In genomic region chr6:158536891-158537798, GRCh38 we compare ENCODE assay signal across 8 cellular contexts. TPM values are rescaled to one million over a fixed set of nuclear protein-coding genes. Genes with fewer than 3 reads are reported as not detected.
DNase-seq lines count a peak whose midpoint lies in the region; ATAC-seq and TF ChIP-seq lines count a peak whose summit lies in the region.

No MANE protein-coding gene starts in this region.

- CTCF ChIA-PET in mammary epithelial cell (lab: Charles Lee; ENCODE audit: low non-redundant PET), result no interaction called here

- H3K36me3 ChIP-seq in OCI-LY1 (ENCODE audit: insufficient read depth, low read length), result no peaks in the 10 kb centered on the region
- no peaks in the 10 kb centered on the region for H3K36me3 ChIP-seq in mammary epithelial cell (ENCODE audit: insufficient read depth, low read length)
- H3K36me3 ChIP-seq in left lung, result no peaks in the 10 kb centered on the region
- no peaks in the 10 kb centered on the region for H3K36me3 ChIP-seq in suprapubic skin

- dilution Hi-C loops in mammary epithelial cell (cut with HindIII; ENCODE audit: low sequenced_read_pairs), result no loop called here

- in situ Hi-C loops in mammary epithelial cell (cut with MboI; ENCODE audit: low sequenced_read_pairs in 2 of 2) (no loop called here), G401 (cut with HindIII; ENCODE audit: low sequenced_read_pairs) (no loop called here)

- intact Hi-C loops in mammary epithelial cell (cut with micrococcal nuclease), result no loop called here
- intact Hi-C loops in left lung (cut with DNase I), result no loop called here

- TF ChIP-seq POLR2A in suprapubic skin (IDR thresholded peaks at IDR 0.05), result no peak

- ATAC-seq in left lung, result peak; percentile 62
- ATAC-seq in GM19467 (IDR thresholded peaks at IDR 0.05; ENCODE audit: unreplicated experiment), result no peak

- H3K4me3 ChIP-seq in OCI-LY1 (ENCODE audit: low read depth, low read length, poor library complexity, severe bottlenecking) (peak overlapping the region; percentile 61), mammary epithelial cell (replicated peaks in 1 of 3; ENCODE audit: insufficient read depth in 1 of 3, low read depth in 2 of 3, low read length in 3 of 3) (peak overlapping the region in 2 of 3 experiments; percentile 52 to 54), left lung (peak overlapping the region; percentile 53 to 58), suprapubic skin (peak overlapping the region; percentile 58)

- no peaks in the 10 kb centered on the region for H3F3A ChIP-seq in OCI-LY1 (ENCODE audit: insufficient read depth, low read length)

- peak; percentile 27 for DNase-seq in activated CD4-positive, alpha-beta T cell treated with anti-CD3 and anti-CD28 coated beads for 48 hours
- no peak for DNase-seq in activated CD4-positive, alpha-beta T cell treated with anti-CD3 and anti-CD28 coated beads, Interleukin-2, amount 50 U/mL, for 4 hours
- DNase-seq in mammary epithelial cell (peak; percentile 25), left lung (peak in 1 of 2 donors; percentile 49), suprapubic skin (ENCODE audit: low spot score in 2 of 2) (no peak), G401 (ENCODE audit: low spot score) (no peak)

- BruUV-seq in mammary epithelial cell (replicated peaks; lab: Mats Ljungman, UMichigan), result no TSS peak

- H3K27ac ChIP-seq in OCI-LY1 (ENCODE audit: low read depth, low read length, poor library complexity, severe bottlenecking) (no peak overlapping the region), mammary epithelial cell (ENCODE audit: insufficient read depth, low read depth, low read length) (no peak overlapping the region), left lung (peak overlapping the region in 1 of 2 donors; percentile 59), suprapubic skin (no peak overlapping the region)

- peaks cover 11% of the 10 kb centered on the region for H3K4me1 ChIP-seq in OCI-LY1 (ENCODE audit: insufficient read depth, low read length, severe bottlenecking)
- H3K4me1 ChIP-seq in mammary epithelial cell (ENCODE audit: insufficient read depth, low read length), result peaks cover 12% of the 10 kb centered on the region
- H3K4me1 ChIP-seq in left lung, result peaks cover 0 to 20% of the 10 kb centered on the region in 2 donors
- peaks cover 14% of the 10 kb centered on the region for H3K4me1 ChIP-seq in suprapubic skin

- H3K4me2 ChIP-seq in OCI-LY1 (ENCODE audit: low read length) (peak overlapping the region; percentile 79), mammary epithelial cell (ENCODE audit: insufficient read depth, low read depth, low read length) (peak overlapping the region; percentile 99)

- WGBS in mammary epithelial cell (ENCODE audit: low coverage, missing lambda C conversion rate), result 32% methylated on average over 12 of the region's 94 CpGs
- 12% methylated on average over 19 of the region's 94 CpGs for WGBS in suprapubic skin

- H3K9me2 ChIP-seq in OCI-LY1 (ENCODE audit: low read depth, low read length), result no peaks in the 10 kb centered on the region

- H3K9me3 ChIP-seq in OCI-LY1 (ENCODE audit: low read length) (no peaks in the 10 kb centered on the region), mammary epithelial cell (replicated peaks; ENCODE audit: insufficient read depth, low read length) (no peaks in the 10 kb centered on the region), left lung (no peaks in the 10 kb centered on the region), suprapubic skin (no peaks in the 10 kb centered on the region)

- H2AFZ ChIP-seq in OCI-LY1 (ENCODE audit: low read length) (no peak overlapping the region), mammary epithelial cell (ENCODE audit: low read depth, low read length) (peak overlapping the region; percentile 79)

- H3K79me2 ChIP-seq in OCI-LY1 (ENCODE audit: insufficient read depth, low read length), result no peaks in the 10 kb centered on the region
- no peaks in the 10 kb centered on the region for H3K79me2 ChIP-seq in mammary epithelial cell (ENCODE audit: insufficient read depth, low read length)

- H3K27me3 ChIP-seq in OCI-LY1 (ENCODE audit: insufficient read depth, low read length), result peaks cover 7% of the 10 kb centered on the region; the same call in 1 of the 2 replicates
- H3K27me3 ChIP-seq in mammary epithelial cell (ENCODE audit: insufficient read depth, low read length), result peaks cover 17% of the 10 kb centered on the region
- peaks cover 11 to 64% of the 10 kb centered on the region in 2 donors for H3K27me3 ChIP-seq in left lung
- H3K27me3 ChIP-seq in suprapubic skin, result peaks cover 46% of the 10 kb centered on the region

- TF ChIP-seq EP300 in suprapubic skin (IDR thresholded peaks at IDR 0.05), result no peak

- H4K20me1 ChIP-seq in OCI-LY1 (ENCODE audit: insufficient read depth, low read length) (no peaks in the 10 kb centered on the region), mammary epithelial cell (ENCODE audit: insufficient read depth, low read length) (no peaks in the 10 kb centered on the region)

- TF ChIP-seq CTCF in OCI-LY1 (IDR thresholded peaks at IDR 0.05; ENCODE audit: low read length), result no peak
- no peak for TF ChIP-seq CTCF in mammary epithelial cell (conservative IDR thresholded peaks at IDR 0.05 in 1 of 2, IDR thresholded peaks at IDR 0.05 in 1 of 2; ENCODE audit: extremely low read depth in 1 of 2, insufficient read depth in 1 of 2, low read depth in 1 of 2, low read length in 2 of 2)
- TF ChIP-seq CTCF in left lung (IDR thresholded peaks at IDR 0.05), result no peak
- TF ChIP-seq CTCF in suprapubic skin (IDR thresholded peaks at IDR 0.05), result no peak

- no peak overlapping the region for H3K9ac ChIP-seq in OCI-LY1 (ENCODE audit: low read length)
- no peak overlapping the region for H3K9ac ChIP-seq in mammary epithelial cell (ENCODE audit: insufficient read depth, low read length)

RNA-seq across cellular contexts. Expression of gene TMEM181, which starts 22.7 kb away (rescaled TPM):
- total RNA-seq in mammary epithelial cell (10 to 100 TPM; 29.8 to 45.3 TPM), left lung (10 to 100 TPM; 31.8 to 33.3 TPM), suprapubic skin (10 to 100 TPM; 17.5 to 24.7 (median 21.7) TPM)
- 14.8 TPM for polyA plus RNA-seq in mammary epithelial cell
- 15.7 TPM for polyA minus RNA-seq in mammary epithelial cell
- total RNA-seq in G401 (2014; rRNA removed; shearing (Covaris generic)), result 21.4 and 32.8 TPM in 2 replicates

Comparison
In these comparisons a context has a peak if more than half of its experiments do, and no peak if none do; other contexts are left out.
1. DNase-seq: peak in activated CD4-positive, alpha-beta T cell treated with anti-CD3 and anti-CD28 coated beads for 48 hours (single experiment) and mammary epithelial cell (single experiment); none in activated CD4-positive, alpha-beta T cell treated with anti-CD3 and anti-CD28 coated beads, Interleukin-2, amount 50 U/mL, for 4 hours (0 of 2), suprapubic skin (0 of 2) and G401 (single experiment).
2. Peak in every context shown above with its lines, with median percentiles within 50 percentile points of each other: H3K4me3 ChIP-seq.